1 cellular context compared by ENCODE assay signal in the genomic region with DNA sequence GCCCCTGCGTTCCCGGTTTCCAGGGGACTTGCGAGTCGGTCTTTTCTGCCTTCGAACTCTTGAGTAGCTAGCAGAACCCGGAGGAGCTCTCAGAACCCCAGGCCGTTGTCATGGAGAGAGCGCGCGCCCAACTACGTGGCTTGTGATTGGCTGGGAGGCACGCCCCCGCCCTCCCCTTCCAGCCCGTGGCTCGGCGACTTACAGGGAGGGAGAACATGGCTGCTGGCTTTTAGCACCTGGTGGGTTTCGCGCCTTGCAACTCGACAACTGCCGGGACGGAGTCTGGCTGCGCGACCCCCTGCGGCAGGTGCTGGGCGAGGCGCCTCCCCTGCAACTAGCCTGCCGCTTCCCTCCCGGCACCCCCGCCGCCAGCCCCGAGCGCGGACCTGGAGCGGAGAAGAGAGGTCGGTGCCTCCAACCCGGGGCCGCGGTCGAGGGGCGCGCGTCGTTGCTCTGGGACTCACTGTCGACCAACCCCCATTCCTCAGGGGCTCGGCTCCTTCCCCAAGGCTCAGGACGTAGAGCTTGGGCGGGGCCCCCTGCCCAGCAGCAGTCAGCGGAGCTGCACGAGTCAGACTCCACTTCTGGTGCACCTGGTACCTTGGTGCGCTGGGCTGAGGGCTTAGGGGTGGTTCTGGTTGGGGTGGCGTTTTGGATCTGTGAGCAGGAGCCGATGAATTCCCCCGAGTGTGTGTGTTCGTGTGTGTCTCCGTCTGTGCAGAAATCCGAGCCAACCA.
TF ChIP-seq lines count a peak whose summit lies in the region.

No MANE protein-coding gene starts in this region.

TF ChIP-seq in HepG2, 621 proteins besides CTCF, POLR2A, EP300 and RAD21 (continued from another document and continues in another):
- TF ChIP-seq, protein P1, sequence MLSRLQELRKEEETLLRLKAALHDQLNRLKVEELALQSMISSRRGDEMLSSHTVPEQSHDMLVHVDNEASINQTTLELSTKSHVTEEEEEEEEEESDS (CRISPR knock-in tag; IDR thresholded peaks at IDR 0.05; ENCODE audit: borderline replicate concordance), result peak; percentile 59; the same call in 1 of the 2 replicates
- TF ChIP-seq, protein P2, sequence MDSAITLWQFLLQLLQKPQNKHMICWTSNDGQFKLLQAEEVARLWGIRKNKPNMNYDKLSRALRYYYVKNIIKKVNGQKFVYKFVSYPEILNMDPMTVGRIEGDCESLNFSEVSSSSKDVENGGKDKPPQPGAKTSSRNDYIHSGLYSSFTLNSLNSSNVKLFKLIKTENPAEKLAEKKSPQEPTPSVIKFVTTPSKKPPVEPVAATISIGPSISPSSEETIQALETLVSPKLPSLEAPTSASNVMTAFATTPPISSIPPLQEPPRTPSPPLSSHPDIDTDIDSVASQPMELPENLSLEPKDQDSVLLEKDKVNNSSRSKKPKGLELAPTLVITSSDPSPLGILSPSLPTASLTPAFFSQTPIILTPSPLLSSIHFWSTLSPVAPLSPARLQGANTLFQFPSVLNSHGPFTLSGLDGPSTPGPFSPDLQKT (CRISPR knock-in tag; IDR thresholded peaks at IDR 0.05; ENCODE audit: borderline replicate concordance), result peak; percentile 85; the same call in 1 of the 2 replicates
- TF ChIP-seq, protein P3, sequence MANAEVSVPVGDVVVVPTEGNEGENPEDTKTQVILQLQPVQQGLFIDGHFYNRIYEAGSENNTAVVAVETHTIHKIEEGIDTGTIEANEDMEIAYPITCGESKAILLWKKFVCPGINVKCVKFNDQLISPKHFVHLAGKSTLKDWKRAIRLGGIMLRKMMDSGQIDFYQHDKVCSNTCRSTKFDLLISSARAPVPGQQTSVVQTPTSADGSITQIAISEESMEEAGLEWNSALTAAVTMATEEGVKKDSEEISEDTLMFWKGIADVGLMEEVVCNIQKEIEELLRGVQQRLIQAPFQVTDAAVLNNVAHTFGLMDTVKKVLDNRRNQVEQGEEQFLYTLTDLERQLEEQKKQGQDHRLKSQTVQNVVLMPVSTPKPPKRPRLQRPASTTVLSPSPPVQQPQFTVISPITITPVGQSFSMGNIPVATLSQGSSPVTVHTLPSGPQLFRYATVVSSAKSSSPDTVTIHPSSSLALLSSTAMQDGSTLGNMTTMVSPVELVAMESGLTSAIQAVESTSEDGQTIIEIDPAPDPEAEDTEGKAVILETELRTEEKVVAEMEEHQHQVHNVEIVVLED (CRISPR knock-in tag; IDR thresholded peaks at IDR 0.05; ENCODE audit: borderline replicate concordance), result peak; percentile 81
- TF ChIP-seq, protein P4, sequence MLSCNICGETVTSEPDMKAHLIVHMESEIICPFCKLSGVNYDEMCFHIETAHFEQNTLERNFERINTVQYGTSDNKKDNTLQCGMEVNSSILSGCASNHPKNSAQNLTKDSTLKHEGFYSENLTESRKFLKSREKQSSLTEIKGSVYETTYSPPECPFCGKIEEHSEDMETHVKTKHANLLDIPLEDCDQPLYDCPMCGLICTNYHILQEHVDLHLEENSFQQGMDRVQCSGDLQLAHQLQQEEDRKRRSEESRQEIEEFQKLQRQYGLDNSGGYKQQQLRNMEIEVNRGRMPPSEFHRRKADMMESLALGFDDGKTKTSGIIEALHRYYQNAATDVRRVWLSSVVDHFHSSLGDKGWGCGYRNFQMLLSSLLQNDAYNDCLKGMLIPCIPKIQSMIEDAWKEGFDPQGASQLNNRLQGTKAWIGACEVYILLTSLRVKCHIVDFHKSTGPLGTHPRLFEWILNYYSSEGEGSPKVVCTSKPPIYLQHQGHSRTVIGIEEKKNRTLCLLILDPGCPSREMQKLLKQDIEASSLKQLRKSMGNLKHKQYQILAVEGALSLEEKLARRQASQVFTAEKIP (CRISPR knock-in tag; IDR thresholded peaks at IDR 0.05; ENCODE audit: borderline replicate concordance), result no peak
- TF ChIP-seq NFE2L2 (IDR thresholded peaks at IDR 0.05; ENCODE audit: low read length) (no peak), POGZ (CRISPR knock-in tag; IDR thresholded peaks at IDR 0.05) (peak; percentile 74), CREM (IDR thresholded peaks at IDR 0.05) (no peak), CREM (CRISPR knock-in tag; IDR thresholded peaks at IDR 0.05) (no peak), ZFX (CRISPR knock-in tag; IDR thresholded peaks at IDR 0.05; ENCODE audit: low read depth) (peak; percentile 62), NFATC3 (CRISPR knock-in tag; IDR thresholded peaks at IDR 0.05) (peak; percentile 97), RARG (CRISPR knock-in tag; IDR thresholded peaks at IDR 0.05; ENCODE audit: low read depth) (0 out of 2 replicates have a peak, but pooled peaks have one; percentile 60), ZNF138 (CRISPR knock-in tag; IDR thresholded peaks at IDR 0.05; ENCODE audit: low read depth) (peak; percentile 92; the same call in 1 of the 2 replicates), ZSCAN22 (CRISPR knock-in tag; IDR thresholded peaks at IDR 0.05) (peak; percentile 87; the same call in 1 of the 2 replicates), NR3C1 (CRISPR knock-in tag; IDR thresholded peaks at IDR 0.05) (no peak), HNRNPL (IDR thresholded peaks at IDR 0.05; ENCODE audit: low read depth, low read length) (no peak), MAF1 (CRISPR knock-in tag; IDR thresholded peaks at IDR 0.05; ENCODE audit: borderline replicate concordance) (peak; percentile 82; the same call in 1 of the 2 replicates), ZNF619 (CRISPR knock-in tag; IDR thresholded peaks at IDR 0.05) (peak; percentile 95), ZKSCAN5 (CRISPR knock-in tag; IDR thresholded peaks at IDR 0.05) (no peak; the same call in 1 of the 2 replicates), MEIS1 (CRISPR knock-in tag; IDR thresholded peaks at IDR 0.05; ENCODE audit: borderline replicate concordance) (peak; percentile 61; the same call in 1 of the 2 replicates), ZNF331 (CRISPR knock-in tag; IDR thresholded peaks at IDR 0.05) (peak; percentile 91), CAMTA2 (CRISPR knock-in tag; IDR thresholded peaks at IDR 0.05; ENCODE audit: borderline replicate concordance) (peak; percentile 57; the same call in 1 of the 2 replicates), RCOR2 (CRISPR knock-in tag; IDR thresholded peaks at IDR 0.05) (0 out of 2 replicates have a peak, but pooled peaks have one; percentile 39), SAP130 (CRISPR knock-in tag; IDR thresholded peaks at IDR 0.05; ENCODE audit: low read depth) (peak; percentile 90), RXRA (CRISPR knock-in tag; IDR thresholded peaks at IDR 0.05) (peak; percentile 83), ZNF547 (CRISPR knock-in tag; IDR thresholded peaks at IDR 0.05) (peak; percentile 99), ZNF501 (CRISPR knock-in tag; IDR thresholded peaks at IDR 0.05) (peak; percentile 96), ZNF790 (CRISPR knock-in tag; IDR thresholded peaks at IDR 0.05; ENCODE audit: borderline replicate concordance) (peak; percentile 91; the same call in 1 of the 2 replicates), CENPT (CRISPR knock-in tag; IDR thresholded peaks at IDR 0.05; ENCODE audit: low read depth) (peak; percentile 27; the same call in 1 of the 2 replicates), ZNF263 (CRISPR knock-in tag; IDR thresholded peaks at IDR 0.05) (peak; percentile 75; the same call in 1 of the 2 replicates), KLF11 (CRISPR knock-in tag; IDR thresholded peaks at IDR 0.05) (peak; percentile 87; the same call in 1 of the 2 replicates)
- TF ChIP-seq, protein P5, sequence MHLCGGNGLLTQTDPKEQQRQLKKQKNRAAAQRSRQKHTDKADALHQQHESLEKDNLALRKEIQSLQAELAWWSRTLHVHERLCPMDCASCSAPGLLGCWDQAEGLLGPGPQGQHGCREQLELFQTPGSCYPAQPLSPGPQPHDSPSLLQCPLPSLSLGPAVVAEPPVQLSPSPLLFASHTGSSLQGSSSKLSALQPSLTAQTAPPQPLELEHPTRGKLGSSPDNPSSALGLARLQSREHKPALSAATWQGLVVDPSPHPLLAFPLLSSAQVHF (CRISPR knock-in tag; IDR thresholded peaks at IDR 0.05), result peak; percentile 97
- TF ChIP-seq, protein P6, sequence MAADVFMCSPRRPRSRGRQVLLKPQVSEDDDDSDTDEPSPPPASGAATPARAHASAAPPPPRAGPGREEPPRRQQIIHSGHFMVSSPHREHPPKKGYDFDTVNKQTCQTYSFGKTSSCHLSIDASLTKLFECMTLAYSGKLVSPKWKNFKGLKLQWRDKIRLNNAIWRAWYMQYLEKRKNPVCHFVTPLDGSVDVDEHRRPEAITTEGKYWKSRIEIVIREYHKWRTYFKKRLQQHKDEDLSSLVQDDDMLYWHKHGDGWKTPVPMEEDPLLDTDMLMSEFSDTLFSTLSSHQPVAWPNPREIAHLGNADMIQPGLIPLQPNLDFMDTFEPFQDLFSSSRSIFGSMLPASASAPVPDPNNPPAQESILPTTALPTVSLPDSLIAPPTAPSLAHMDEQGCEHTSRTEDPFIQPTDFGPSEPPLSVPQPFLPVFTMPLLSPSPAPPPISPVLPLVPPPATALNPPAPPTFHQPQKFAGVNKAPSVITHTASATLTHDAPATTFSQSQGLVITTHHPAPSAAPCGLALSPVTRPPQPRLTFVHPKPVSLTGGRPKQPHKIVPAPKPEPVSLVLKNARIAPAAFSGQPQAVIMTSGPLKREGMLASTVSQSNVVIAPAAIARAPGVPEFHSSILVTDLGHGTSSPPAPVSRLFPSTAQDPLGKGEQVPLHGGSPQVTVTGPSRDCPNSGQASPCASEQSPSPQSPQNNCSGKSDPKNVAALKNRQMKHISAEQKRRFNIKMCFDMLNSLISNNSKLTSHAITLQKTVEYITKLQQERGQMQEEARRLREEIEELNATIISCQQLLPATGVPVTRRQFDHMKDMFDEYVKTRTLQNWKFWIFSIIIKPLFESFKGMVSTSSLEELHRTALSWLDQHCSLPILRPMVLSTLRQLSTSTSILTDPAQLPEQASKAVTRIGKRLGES (CRISPR knock-in tag; IDR thresholded peaks at IDR 0.05; ENCODE audit: borderline replicate concordance), result peak; percentile 90; the same call in 1 of the 2 replicates
- TF ChIP-seq, protein P7, sequence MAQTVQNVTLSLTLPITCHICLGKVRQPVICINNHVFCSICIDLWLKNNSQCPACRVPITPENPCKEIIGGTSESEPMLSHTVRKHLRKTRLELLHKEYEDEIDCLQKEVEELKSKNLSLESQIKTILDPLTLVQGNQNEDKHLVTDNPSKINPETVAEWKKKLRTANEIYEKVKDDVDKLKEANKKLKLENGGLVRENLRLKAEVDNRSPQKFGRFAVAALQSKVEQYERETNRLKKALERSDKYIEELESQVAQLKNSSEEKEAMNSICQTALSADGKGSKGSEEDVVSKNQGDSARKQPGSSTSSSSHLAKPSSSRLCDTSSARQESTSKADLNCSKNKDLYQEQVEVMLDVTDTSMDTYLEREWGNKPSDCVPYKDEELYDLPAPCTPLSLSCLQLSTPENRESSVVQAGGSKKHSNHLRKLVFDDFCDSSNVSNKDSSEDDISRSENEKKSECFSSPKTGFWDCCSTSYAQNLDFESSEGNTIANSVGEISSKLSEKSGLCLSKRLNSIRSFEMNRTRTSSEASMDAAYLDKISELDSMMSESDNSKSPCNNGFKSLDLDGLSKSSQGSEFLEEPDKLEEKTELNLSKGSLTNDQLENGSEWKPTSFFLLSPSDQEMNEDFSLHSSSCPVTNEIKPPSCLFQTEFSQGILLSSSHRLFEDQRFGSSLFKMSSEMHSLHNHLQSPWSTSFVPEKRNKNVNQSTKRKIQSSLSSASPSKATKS (CRISPR knock-in tag; IDR thresholded peaks at IDR 0.05), result no peak
- TF ChIP-seq, protein P8, sequence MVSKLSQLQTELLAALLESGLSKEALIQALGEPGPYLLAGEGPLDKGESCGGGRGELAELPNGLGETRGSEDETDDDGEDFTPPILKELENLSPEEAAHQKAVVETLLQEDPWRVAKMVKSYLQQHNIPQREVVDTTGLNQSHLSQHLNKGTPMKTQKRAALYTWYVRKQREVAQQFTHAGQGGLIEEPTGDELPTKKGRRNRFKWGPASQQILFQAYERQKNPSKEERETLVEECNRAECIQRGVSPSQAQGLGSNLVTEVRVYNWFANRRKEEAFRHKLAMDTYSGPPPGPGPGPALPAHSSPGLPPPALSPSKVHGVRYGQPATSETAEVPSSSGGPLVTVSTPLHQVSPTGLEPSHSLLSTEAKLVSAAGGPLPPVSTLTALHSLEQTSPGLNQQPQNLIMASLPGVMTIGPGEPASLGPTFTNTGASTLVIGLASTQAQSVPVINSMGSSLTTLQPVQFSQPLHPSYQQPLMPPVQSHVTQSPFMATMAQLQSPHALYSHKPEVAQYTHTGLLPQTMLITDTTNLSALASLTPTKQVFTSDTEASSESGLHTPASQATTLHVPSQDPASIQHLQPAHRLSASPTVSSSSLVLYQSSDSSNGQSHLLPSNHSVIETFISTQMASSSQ (IDR thresholded peaks at IDR 0.05; ENCODE audit: low read depth), result no peak
- TF ChIP-seq, protein P8 (CRISPR knock-in tag; IDR thresholded peaks at IDR 0.05; ENCODE audit: borderline replicate concordance), result peak; percentile 67
- TF ChIP-seq, protein P9, sequence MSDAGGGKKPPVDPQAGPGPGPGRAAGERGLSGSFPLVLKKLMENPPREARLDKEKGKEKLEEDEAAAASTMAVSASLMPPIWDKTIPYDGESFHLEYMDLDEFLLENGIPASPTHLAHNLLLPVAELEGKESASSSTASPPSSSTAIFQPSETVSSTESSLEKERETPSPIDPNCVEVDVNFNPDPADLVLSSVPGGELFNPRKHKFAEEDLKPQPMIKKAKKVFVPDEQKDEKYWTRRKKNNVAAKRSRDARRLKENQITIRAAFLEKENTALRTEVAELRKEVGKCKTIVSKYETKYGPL (CRISPR knock-in tag; IDR thresholded peaks at IDR 0.05), result peak; percentile 89
